ENCODE assay signal across 14 cellular contexts in genomic region chr5:157971466-157972324, GRCh38.
DNase-seq lines count a peak whose midpoint lies in the region; ATAC-seq and TF ChIP-seq lines count a peak whose summit lies in the region.
"Had no signal": no experiment of that assay in that cellular context is flagged by ENCODE, and none has a peak within 500 bp of the region (broad histone marks: within the 10 kb centered on the region; RNA-seq: fewer than 3 reads in every experiment).

No MANE protein-coding gene starts in this region.

- H3K4me1 ChIP-seq in endodermal cell (ENCODE audit: control insufficient read depth, insufficient read depth, low read length) = peaks cover 4% of the 10 kb centered on the region
- no peaks in the 10 kb centered on the region for H3K4me1 ChIP-seq in gastrocnemius medialis
- H3K4me1 ChIP-seq: BLaER1 treated with 17β-estradiol and CSF1 and Interleukin-3, amounts not matched to agents 10 nM and 100 nM had no signal

- H3K4me1 Mint-ChIP-seq in endodermal cell = peaks cover 18% of the 10 kb centered on the region
- H3K4me1 Mint-ChIP-seq in nephron = peaks cover 11% of the 10 kb centered on the region

- H3K27me3 ChIP-seq in endodermal cell (ENCODE audit: control insufficient read depth, insufficient read depth, low read length, poor library complexity, severe bottlenecking) (no peaks in the 10 kb centered on the region), gastrocnemius medialis (no peaks in the 10 kb centered on the region)
- H3K27me3 ChIP-seq: BLaER1 treated with 17β-estradiol and CSF1 and Interleukin-3, amounts not matched to agents 10 nM and 100 nM had no signal

- peak overlapping the region; percentile 55 for H3K27ac ChIP-seq in endodermal cell (ENCODE audit: low read depth, low read length)
- H3K27ac ChIP-seq in gastrocnemius medialis = no peak overlapping the region
- H3K27ac ChIP-seq: BLaER1 treated with 17β-estradiol and CSF1 and Interleukin-3, amounts not matched to agents 10 nM and 100 nM had no signal

- H3K4me3 Mint-ChIP-seq in endodermal cell (no peak overlapping the region), nephron (peak overlapping the region in 1 of 3 experiments; percentile 5)
- H3K4me3 Mint-ChIP-seq: dendritic cell treated with granulocyte-macrophage colony-stimulating factor and Interleukin-4, amounts not matched to agents 40 ng/mL and 50 ng/mL, for 4 days had no signal

- H3K27ac Mint-ChIP-seq in endodermal cell = peak overlapping the region; percentile 61
- H3K27ac Mint-ChIP-seq in nephron = peak overlapping the region; percentile 75 to 91 (median 83)
- H3K27ac Mint-ChIP-seq: dendritic cell treated with granulocyte-macrophage colony-stimulating factor and Interleukin-4, amounts not matched to agents 40 ng/mL and 50 ng/mL, for 4 days had no signal

- ATAC-seq in gastrocnemius medialis = no peak

- no peaks in the 10 kb centered on the region for H3K36me3 Mint-ChIP-seq in endodermal cell (ENCODE audit: low read depth)
- H3K36me3 Mint-ChIP-seq in nephron (ENCODE audit: low read depth) = no peaks in the 10 kb centered on the region

- H3K36me3 ChIP-seq in endodermal cell (ENCODE audit: control insufficient read depth, insufficient read depth, low read length) (no peaks in the 10 kb centered on the region), gastrocnemius medialis (no peaks in the 10 kb centered on the region)
- H3K36me3 ChIP-seq: BLaER1 treated with 17β-estradiol and CSF1 and Interleukin-3, amounts not matched to agents 10 nM and 100 nM had no signal

- no peak overlapping the region for H3K9ac ChIP-seq in endodermal cell (ENCODE audit: extremely low read depth, low read length, poor library complexity, severe bottlenecking)
- H3K9ac ChIP-seq: BLaER1 treated with 17β-estradiol and CSF1 and Interleukin-3, amounts not matched to agents 10 nM and 100 nM had no signal

- in situ Hi-C loops in gastrocnemius medialis (cut with MboI; ENCODE audit: low sequenced_read_pairs in 4 of 4) = no loop called here

- TF ChIP-seq POLR2A in gastrocnemius medialis (IDR thresholded peaks at IDR 0.05) = no peak

- WGBS in endodermal cell (ENCODE audit: insufficient coverage in 1 of 2, insufficient read length in 1 of 2), 2 experiments = 50 to 59% methylated on average over 3 to 5 of the region's 5 CpGs

- H3K9me3 ChIP-seq in endodermal cell (ENCODE audit: control insufficient read depth, low read length) (no peaks in the 10 kb centered on the region), gastrocnemius medialis (no peaks in the 10 kb centered on the region)
- H3K9me3 ChIP-seq: BLaER1 treated with 17β-estradiol and CSF1 and Interleukin-3, amounts not matched to agents 10 nM and 100 nM had no signal

- intact Hi-C loops in gastrocnemius medialis (cut with DNase I; ENCODE audit: low total_unique reads) = no loop called here

- H3K27me3 Mint-ChIP-seq in endodermal cell (ENCODE audit: insufficient read depth) (no peaks in the 10 kb centered on the region), nephron (ENCODE audit: low read depth) (peaks cover 4% of the 10 kb centered on the region)

- H3K4me3 ChIP-seq in endodermal cell (ENCODE audit: low read length) (no peak overlapping the region), gastrocnemius medialis (no peak overlapping the region)
- H3K4me3 ChIP-seq: BLaER1 treated with 17β-estradiol and CSF1 and Interleukin-3, amounts not matched to agents 10 nM and 100 nM had no signal

- H3K9me3 Mint-ChIP-seq in endodermal cell (no peaks in the 10 kb centered on the region), nephron (no peaks in the 10 kb centered on the region)
- H3K9me3 Mint-ChIP-seq: dendritic cell treated with granulocyte-macrophage colony-stimulating factor and Interleukin-4, amounts not matched to agents 40 ng/mL and 50 ng/mL, for 4 days had no signal

- TF ChIP-seq CTCF in endodermal cell (conservative IDR thresholded peaks at IDR 0.05) = no peak
- no peak for TF ChIP-seq CTCF in nephron (IDR thresholded peaks at IDR 0.05; ENCODE audit: unreplicated experiment in 3 of 3)
- no peak for TF ChIP-seq CTCF in gastrocnemius medialis (IDR thresholded peaks at IDR 0.05 in 4 of 5, conservative IDR thresholded peaks at IDR 0.05 in 1 of 5)

- DNase-seq in DMS79 (lab: John Stamatoyannopoulos, UW) (peak; percentile 65), NCI-H2029 treated with DMSO at 0.1 percent for 48 hours (lab: John Stamatoyannopoulos, UW) (peak; percentile 37), endodermal cell (peak; percentile 83), SHP77 (lab: John Stamatoyannopoulos, UW) (no peak), gastrocnemius medialis (no peak)
- no peak for DNase-seq in NK-92 treated with Interleukin-12 subunit alpha and Interleukin-12 subunit beta, amount 100 ng/mL, for 24 hours (lab: John Stamatoyannopoulos, UW)
- DNase-seq in activated effector memory CD4-positive, alpha-beta T cell treated with Interleukin-2 at 50 U/mL for 16 hours = no peak
- DNase-seq: activated CD4-positive, alpha-beta T cell treated with anti-CD3 and anti-CD28 coated beads for 48 hours; NCI-H1105 treated with DMSO at 0.1 percent for 48 hours; SIG-M5; stimulated activated naive CD4-positive, alpha-beta T cell had no signal

Comparison
In these comparisons a context has a peak if more than half of its experiments do, and no peak if none do; other contexts are left out.
1. DNase-seq: peak in DMS79 (single experiment), NCI-H2029 treated with DMSO at 0.1 percent for 48 hours (single experiment) and endodermal cell (single experiment); none in NK-92 treated with Interleukin-12 subunit alpha and Interleukin-12 subunit beta, amount 100 ng/mL, for 24 hours (single experiment), SHP77 (0 of 2), activated effector memory CD4-positive, alpha-beta T cell treated with Interleukin-2 at 50 U/mL for 16 hours (single experiment) and gastrocnemius medialis (0 of 2).